24 cellular contexts compared by ENCODE assay signal in genomic region chr3:190575441-190576190, GRCh38.
DNase-seq lines count a peak whose midpoint lies in the region; ATAC-seq, FAIRE-seq and TF ChIP-seq lines count a peak whose summit lies in the region.
"Had no signal": no experiment of that assay in that cellular context is flagged by ENCODE, and none has a peak within 500 bp of the region (broad histone marks: within the 10 kb centered on the region; RNA-seq: fewer than 3 reads in every experiment).

No MANE protein-coding gene starts in this region.

- H3K27me3 Mint-ChIP-seq in activated T-helper 1 cell treated with anti-CD3 and anti-CD28 coated beads, Interleukin-12 subunit alpha, Interleukin-12 subunit beta, Interleukin-2, Interleukin-4 antibody, amounts not matched to agents 30 ng/mL and 10 ng/mL and 1 ng/mL, durations not matched to agents 14 hours and 24 hours and 36 hours (ENCODE audit: insufficient read depth): no peaks in the 10 kb centered on the region
- H3K27me3 Mint-ChIP-seq: central memory CD8-positive, alpha-beta T cell; stimulated activated naive CD8-positive, alpha-beta T cell treated with anti-CD3 and anti-CD28 coated beads, Interleukin-15, amount 100 ng/mL, for 72 hours; type B pancreatic cell had no signal

- H3K36me3 Mint-ChIP-seq in activated T-helper 1 cell treated with anti-CD3 and anti-CD28 coated beads, Interleukin-12 subunit alpha, Interleukin-12 subunit beta, Interleukin-2, Interleukin-4 antibody, amounts not matched to agents 30 ng/mL and 10 ng/mL and 1 ng/mL, durations not matched to agents 14 hours and 24 hours and 36 hours (ENCODE audit: low read depth): peaks cover 36% of the 10 kb centered on the region
- H3K36me3 Mint-ChIP-seq: type B pancreatic cell had no signal

- H3K9me3 Mint-ChIP-seq in activated T-helper 1 cell treated with anti-CD3 and anti-CD28 coated beads, Interleukin-12 subunit alpha, Interleukin-12 subunit beta, Interleukin-2, Interleukin-4 antibody, amounts not matched to agents 30 ng/mL and 10 ng/mL and 1 ng/mL, durations not matched to agents 14 hours and 24 hours and 36 hours: peaks cover 21% of the 10 kb centered on the region
- H3K9me3 Mint-ChIP-seq: central memory CD8-positive, alpha-beta T cell; type B pancreatic cell had no signal

- H3K27me3 ChIP-seq in right atrium auricular region (no peaks in the 10 kb centered on the region), upper lobe of right lung (no peaks in the 10 kb centered on the region)
- H3K27me3 ChIP-seq: esophagus muscularis mucosa had no signal

- no peak for TF ChIP-seq POLR2A in GM12892 (IDR thresholded peaks at IDR 0.05; ENCODE audit: low read depth, low read length)

- no peak for TF ChIP-seq CTCF in right atrium auricular region (IDR thresholded peaks at IDR 0.05)
- no peak for TF ChIP-seq CTCF in upper lobe of right lung (IDR thresholded peaks at IDR 0.05)

- intact Hi-C loops in Right ventricle myocardium superior (cut with DNase I): no loop called here
- intact Hi-C loops in activated T-helper 1 cell treated with anti-CD3 and anti-CD28 coated beads, Interleukin-12 subunit alpha, Interleukin-12 subunit beta, Interleukin-2, Interleukin-4 antibody, amounts not matched to agents 30 ng/mL and 10 ng/mL and 1 ng/mL, durations not matched to agents 14 hours and 24 hours and 36 hours (cut with micrococcal nuclease): loop anchor here (1.0 kb wide), 1 partner anchor 11 kb away; no protein-coding TSS in a partner anchor
- intact Hi-C loops in upper lobe of right lung (cut with DNase I): no loop called here

- FAIRE-seq in GM12892 (lab: Jason Lieb, UNC): no peak
- FAIRE-seq: G401.6, GM12878, K562 had no signal

- no peak for ATAC-seq in Right ventricle myocardium superior (ENCODE audit: poor library complexity)
- ATAC-seq in upper lobe of right lung: peak; percentile 83
- ATAC-seq: GM12878; K562; PC-3; stimulated activated naive CD8-positive, alpha-beta T cell treated with anti-CD3 and anti-CD28 coated beads, Interleukin-15, amount 100 ng/mL, for 72 hours had no signal

- H3K9me3 ChIP-seq in right atrium auricular region (no peaks in the 10 kb centered on the region), upper lobe of right lung (no peaks in the 10 kb centered on the region)
- H3K9me3 ChIP-seq: esophagus muscularis mucosa had no signal

- H3K4me3 ChIP-seq in right atrium auricular region: no peak overlapping the region
- H3K4me3 ChIP-seq in upper lobe of right lung: no peak overlapping the region
- H3K4me3 ChIP-seq: esophagus muscularis mucosa, GM12878, K562 had no signal

- H3K36me3 ChIP-seq in right atrium auricular region (no peaks in the 10 kb centered on the region), upper lobe of right lung (no peaks in the 10 kb centered on the region)
- H3K36me3 ChIP-seq: esophagus muscularis mucosa, WERI-Rb-1 had no signal

- H3K27ac Mint-ChIP-seq in activated T-helper 1 cell treated with anti-CD3 and anti-CD28 coated beads, Interleukin-12 subunit alpha, Interleukin-12 subunit beta, Interleukin-2, Interleukin-4 antibody, amounts not matched to agents 30 ng/mL and 10 ng/mL and 1 ng/mL, durations not matched to agents 14 hours and 24 hours and 36 hours: peak overlapping the region; percentile 59
- H3K27ac Mint-ChIP-seq: type B pancreatic cell had no signal

- no peak overlapping the region for H3K27ac ChIP-seq in right atrium auricular region
- no peak overlapping the region for H3K27ac ChIP-seq in upper lobe of right lung
- H3K27ac ChIP-seq: esophagus muscularis mucosa, WERI-Rb-1 had no signal

- H3K4me1 Mint-ChIP-seq in activated T-helper 1 cell treated with anti-CD3 and anti-CD28 coated beads, Interleukin-12 subunit alpha, Interleukin-12 subunit beta, Interleukin-2, Interleukin-4 antibody, amounts not matched to agents 30 ng/mL and 10 ng/mL and 1 ng/mL, durations not matched to agents 14 hours and 24 hours and 36 hours (ENCODE audit: low read depth): peaks cover 55% of the 10 kb centered on the region

- DNase-seq in Right ventricle myocardium superior (peak; percentile 56), right atrium auricular region (ENCODE audit: low spot score) (no peak), NOMO-1 (lab: John Stamatoyannopoulos, UW; ENCODE audit: unreplicated experiment in 2 of 2) (peak; percentile 80 to 86), upper lobe of right lung (no peak), AG08395 (ENCODE audit: low spot score) (no peak), GM12892 (ENCODE audit: insufficient read length) (no peak), iPS-NIHi7 (ENCODE audit: extremely low spot score) (no peak)
- no peak for DNase-seq in activated T-helper 1 cell treated with anti-CD3 and anti-CD28 coated beads, Interleukin-12 subunit alpha, Interleukin-12 subunit beta, Interleukin-2, Interleukin-4 antibody, amounts not matched to agents 30 ng/mL and 10 ng/mL and 1 ng/mL, durations not matched to agents 14 hours and 24 hours and 36 hours (ENCODE audit: low spot score)
- DNase-seq: activated effector memory CD4-positive, alpha-beta T cell treated with Interleukin-2 at 50 U/mL for 16 hours; amygdala; effector CD8-positive, alpha-beta T cell; glutamatergic neuron; HCEC 1CT; NCI-H1105 treated with DMSO at 0.1 percent for 48 hours; NCI-H526 treated with DMSO at 0.1 percent for 48 hours; PC-3; stimulated activated naive CD8-positive, alpha-beta T cell treated with anti-CD3 and anti-CD28 coated beads, Interleukin-15, amount 100 ng/mL, for 72 hours; WERI-Rb-1 had no signal

- H3K4me3 Mint-ChIP-seq in activated T-helper 1 cell treated with anti-CD3 and anti-CD28 coated beads, Interleukin-12 subunit alpha, Interleukin-12 subunit beta, Interleukin-2, Interleukin-4 antibody, amounts not matched to agents 30 ng/mL and 10 ng/mL and 1 ng/mL, durations not matched to agents 14 hours and 24 hours and 36 hours: no peak overlapping the region
- H3K4me3 Mint-ChIP-seq: central memory CD8-positive, alpha-beta T cell; stimulated activated naive CD8-positive, alpha-beta T cell treated with anti-CD3 and anti-CD28 coated beads, Interleukin-15, amount 100 ng/mL, for 72 hours; type B pancreatic cell had no signal

- H3K4me1 ChIP-seq in right atrium auricular region (no peaks in the 10 kb centered on the region), upper lobe of right lung (no peaks in the 10 kb centered on the region)
- H3K4me1 ChIP-seq: esophagus muscularis mucosa had no signal

Comparison
In these comparisons a context has a peak if more than half of its experiments do, and no peak if none do; other contexts are left out.
1. DNase-seq: peak in Right ventricle myocardium superior (single experiment) and NOMO-1 (2 of 2); none in right atrium auricular region (single experiment), activated T-helper 1 cell treated with anti-CD3 and anti-CD28 coated beads, Interleukin-12 subunit alpha, Interleukin-12 subunit beta, Interleukin-2, Interleukin-4 antibody, amounts not matched to agents 30 ng/mL and 10 ng/mL and 1 ng/mL, durations not matched to agents 14 hours and 24 hours and 36 hours (single experiment), upper lobe of right lung (single experiment), AG08395 (single experiment), GM12892 (single experiment) and iPS-NIHi7 (single experiment).